1 cellular context compared by ENCODE assay signal in the genomic region with DNA sequence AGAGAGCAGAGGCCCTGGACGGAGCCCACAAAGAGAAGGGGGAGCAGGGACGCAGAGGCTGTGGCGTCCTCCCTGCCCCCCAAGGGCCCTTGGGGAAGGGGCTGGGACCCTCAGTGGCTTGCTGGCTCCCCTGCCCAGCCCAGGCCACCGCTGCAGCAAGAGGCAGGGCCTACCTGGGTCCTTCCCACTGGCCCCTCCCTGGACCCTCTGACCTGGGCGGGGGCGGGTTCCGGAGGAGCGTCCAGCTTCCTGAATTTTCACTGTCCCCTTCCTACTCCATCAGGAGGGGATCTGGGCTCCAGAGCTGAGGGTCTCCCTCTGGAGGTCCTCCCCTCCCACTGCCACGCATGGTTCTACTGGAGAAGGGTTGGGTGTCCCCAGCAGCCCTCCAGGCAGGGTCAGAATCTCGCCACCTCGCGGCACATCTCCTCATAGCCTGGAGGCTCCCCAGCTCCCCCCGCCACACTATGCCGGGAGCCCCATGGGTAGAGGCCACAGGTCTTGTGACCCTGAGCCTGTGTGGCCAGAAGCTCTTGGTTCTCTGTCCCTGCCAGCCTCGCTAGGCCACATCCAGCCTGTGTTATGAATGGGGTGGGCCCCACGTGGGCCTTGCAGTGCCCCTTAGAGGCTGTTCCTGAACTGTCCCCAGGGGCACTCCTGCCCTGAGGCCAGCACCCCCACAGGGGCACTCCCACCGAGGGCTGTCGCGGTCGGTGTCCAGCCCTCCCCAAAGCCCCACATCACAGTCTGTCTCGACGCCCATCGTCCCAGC.
TF ChIP-seq lines count a peak whose summit lies in the region.

No MANE protein-coding gene starts in this region.

TF ChIP-seq in GM23338, 12 proteins besides CTCF, POLR2A, EP300 and RAD21:
- TF ChIP-seq CREB1 (CRISPR knock-in tag; IDR thresholded peaks at IDR 0.05; ENCODE audit: low read depth) (no peak), JUNB (IDR thresholded peaks at IDR 0.05; ENCODE audit: unreplicated experiment) (no peak), ZNF331 (CRISPR knock-in tag; IDR thresholded peaks at IDR 0.05; ENCODE audit: low read depth) (no peak), STAT1 (IDR thresholded peaks at IDR 0.05; ENCODE audit: unreplicated experiment) (no peak), POLR2AphosphoS5 (IDR thresholded peaks at IDR 0.05; ENCODE audit: low read depth) (no peak), ZNF114 (CRISPR knock-in tag; IDR thresholded peaks at IDR 0.05) (no peak), EZH2phosphoT487 (IDR thresholded peaks at IDR 0.05; ENCODE audit: unreplicated experiment) (no peak), EZH2 (IDR thresholded peaks at IDR 0.05; ENCODE audit: low read depth, unreplicated experiment) (no peak)
- TF ChIP-seq, protein P1, sequence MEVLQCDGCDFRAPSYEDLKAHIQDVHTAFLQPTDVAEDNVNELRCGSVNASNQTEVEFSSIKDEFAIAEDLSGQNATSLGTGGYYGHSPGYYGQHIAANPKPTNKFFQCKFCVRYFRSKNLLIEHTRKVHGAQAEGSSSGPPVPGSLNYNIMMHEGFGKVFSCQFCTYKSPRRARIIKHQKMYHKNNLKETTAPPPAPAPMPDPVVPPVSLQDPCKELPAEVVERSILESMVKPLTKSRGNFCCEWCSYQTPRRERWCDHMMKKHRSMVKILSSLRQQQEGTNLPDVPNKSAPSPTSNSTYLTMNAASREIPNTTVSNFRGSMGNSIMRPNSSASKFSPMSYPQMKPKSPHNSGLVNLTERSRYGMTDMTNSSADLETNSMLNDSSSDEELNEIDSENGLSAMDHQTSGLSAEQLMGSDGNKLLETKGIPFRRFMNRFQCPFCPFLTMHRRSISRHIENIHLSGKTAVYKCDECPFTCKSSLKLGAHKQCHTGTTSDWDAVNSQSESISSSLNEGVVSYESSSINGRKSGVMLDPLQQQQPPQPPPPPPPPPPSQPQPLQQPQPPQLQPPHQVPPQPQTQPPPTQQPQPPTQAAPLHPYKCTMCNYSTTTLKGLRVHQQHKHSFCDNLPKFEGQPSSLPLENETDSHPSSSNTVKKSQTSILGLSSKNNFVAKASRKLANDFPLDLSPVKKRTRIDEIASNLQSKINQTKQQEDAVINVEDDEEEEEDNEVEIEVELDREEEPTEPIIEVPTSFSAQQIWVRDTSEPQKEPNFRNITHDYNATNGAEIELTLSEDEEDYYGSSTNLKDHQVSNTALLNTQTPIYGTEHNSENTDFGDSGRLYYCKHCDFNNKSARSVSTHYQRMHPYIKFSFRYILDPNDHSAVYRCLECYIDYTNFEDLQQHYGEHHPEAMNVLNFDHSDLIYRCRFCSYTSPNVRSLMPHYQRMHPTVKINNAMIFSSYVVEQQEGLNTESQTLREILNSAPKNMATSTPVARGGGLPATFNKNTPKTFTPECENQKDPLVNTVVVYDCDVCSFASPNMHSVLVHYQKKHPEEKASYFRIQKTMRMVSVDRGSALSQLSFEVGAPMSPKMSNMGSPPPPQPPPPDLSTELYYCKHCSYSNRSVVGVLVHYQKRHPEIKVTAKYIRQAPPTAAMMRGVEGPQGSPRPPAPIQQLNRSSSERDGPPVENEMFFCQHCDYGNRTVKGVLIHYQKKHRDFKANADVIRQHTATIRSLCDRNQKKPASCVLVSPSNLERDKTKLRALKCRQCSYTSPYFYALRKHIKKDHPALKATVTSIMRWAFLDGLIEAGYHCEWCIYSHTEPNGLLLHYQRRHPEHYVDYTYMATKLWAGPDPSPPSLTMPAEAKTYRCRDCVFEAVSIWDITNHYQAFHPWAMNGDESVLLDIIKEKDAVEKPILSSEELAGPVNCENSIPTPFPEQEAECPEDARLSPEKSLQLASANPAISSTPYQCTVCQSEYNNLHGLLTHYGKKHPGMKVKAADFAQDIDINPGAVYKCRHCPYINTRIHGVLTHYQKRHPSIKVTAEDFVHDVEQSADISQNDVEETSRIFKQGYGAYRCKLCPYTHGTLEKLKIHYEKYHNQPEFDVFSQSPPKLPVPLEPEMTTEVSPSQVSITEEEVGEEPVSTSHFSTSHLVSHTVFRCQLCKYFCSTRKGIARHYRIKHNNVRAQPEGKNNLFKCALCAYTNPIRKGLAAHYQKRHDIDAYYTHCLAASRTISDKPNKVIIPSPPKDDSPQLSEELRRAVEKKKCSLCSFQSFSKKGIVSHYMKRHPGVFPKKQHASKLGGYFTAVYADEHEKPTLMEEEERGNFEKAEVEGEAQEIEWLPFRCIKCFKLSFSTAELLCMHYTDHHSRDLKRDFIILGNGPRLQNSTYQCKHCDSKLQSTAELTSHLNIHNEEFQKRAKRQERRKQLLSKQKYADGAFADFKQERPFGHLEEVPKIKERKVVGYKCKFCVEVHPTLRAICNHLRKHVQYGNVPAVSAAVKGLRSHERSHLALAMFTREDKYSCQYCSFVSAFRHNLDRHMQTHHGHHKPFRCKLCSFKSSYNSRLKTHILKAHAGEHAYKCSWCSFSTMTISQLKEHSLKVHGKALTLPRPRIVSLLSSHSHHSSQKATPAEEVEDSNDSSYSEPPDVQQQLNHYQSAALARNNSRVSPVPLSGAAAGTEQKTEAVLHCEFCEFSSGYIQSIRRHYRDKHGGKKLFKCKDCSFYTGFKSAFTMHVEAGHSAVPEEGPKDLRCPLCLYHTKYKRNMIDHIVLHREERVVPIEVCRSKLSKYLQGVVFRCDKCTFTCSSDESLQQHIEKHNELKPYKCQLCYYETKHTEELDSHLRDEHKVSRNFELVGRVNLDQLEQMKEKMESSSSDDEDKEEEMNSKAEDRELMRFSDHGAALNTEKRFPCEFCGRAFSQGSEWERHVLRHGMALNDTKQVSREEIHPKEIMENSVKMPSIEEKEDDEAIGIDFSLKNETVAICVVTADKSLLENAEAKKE (CRISPR knock-in tag; IDR thresholded peaks at IDR 0.05), result no peak
- TF ChIP-seq, protein P2, sequence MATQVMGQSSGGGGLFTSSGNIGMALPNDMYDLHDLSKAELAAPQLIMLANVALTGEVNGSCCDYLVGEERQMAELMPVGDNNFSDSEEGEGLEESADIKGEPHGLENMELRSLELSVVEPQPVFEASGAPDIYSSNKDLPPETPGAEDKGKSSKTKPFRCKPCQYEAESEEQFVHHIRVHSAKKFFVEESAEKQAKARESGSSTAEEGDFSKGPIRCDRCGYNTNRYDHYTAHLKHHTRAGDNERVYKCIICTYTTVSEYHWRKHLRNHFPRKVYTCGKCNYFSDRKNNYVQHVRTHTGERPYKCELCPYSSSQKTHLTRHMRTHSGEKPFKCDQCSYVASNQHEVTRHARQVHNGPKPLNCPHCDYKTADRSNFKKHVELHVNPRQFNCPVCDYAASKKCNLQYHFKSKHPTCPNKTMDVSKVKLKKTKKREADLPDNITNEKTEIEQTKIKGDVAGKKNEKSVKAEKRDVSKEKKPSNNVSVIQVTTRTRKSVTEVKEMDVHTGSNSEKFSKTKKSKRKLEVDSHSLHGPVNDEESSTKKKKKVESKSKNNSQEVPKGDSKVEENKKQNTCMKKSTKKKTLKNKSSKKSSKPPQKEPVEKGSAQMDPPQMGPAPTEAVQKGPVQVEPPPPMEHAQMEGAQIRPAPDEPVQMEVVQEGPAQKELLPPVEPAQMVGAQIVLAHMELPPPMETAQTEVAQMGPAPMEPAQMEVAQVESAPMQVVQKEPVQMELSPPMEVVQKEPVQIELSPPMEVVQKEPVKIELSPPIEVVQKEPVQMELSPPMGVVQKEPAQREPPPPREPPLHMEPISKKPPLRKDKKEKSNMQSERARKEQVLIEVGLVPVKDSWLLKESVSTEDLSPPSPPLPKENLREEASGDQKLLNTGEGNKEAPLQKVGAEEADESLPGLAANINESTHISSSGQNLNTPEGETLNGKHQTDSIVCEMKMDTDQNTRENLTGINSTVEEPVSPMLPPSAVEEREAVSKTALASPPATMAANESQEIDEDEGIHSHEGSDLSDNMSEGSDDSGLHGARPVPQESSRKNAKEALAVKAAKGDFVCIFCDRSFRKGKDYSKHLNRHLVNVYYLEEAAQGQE (IDR thresholded peaks at IDR 0.05; ENCODE audit: unreplicated experiment), result no peak
